ENCODE assay signal across 12 cellular contexts in genomic region chr4:156962551-156962974, GRCh38. TPM values are rescaled to one million over a fixed set of nuclear protein-coding genes. Genes with fewer than 3 reads are reported as not detected.
DNase-seq lines count a peak whose midpoint lies in the region; ATAC-seq and TF ChIP-seq lines count a peak whose summit lies in the region.
"Had no signal": no experiment of that assay in that cellular context is flagged by ENCODE, and none has a peak within 500 bp of the region (broad histone marks: within the 10 kb centered on the region; RNA-seq: fewer than 3 reads in every experiment).

No MANE protein-coding gene starts in this region.

- no peak for TF ChIP-seq POLR2A in uterus (IDR thresholded peaks at IDR 0.05)

- intact Hi-C loops in Right ventricle myocardium superior (cut with DNase I) (no loop called here), mucosa of descending colon (cut with DNase I, micrococcal nuclease) (loop anchor here in 1 of 2 donors (10.0 kb wide), 1 partner anchor 668 kb away; no protein-coding TSS in a partner anchor), uterus (cut with DNase I; ENCODE audit: low total_unique reads) (no loop called here)

- no peaks in the 10 kb centered on the region for H3K9me3 ChIP-seq in right atrium auricular region
- no peaks in the 10 kb centered on the region for H3K9me3 ChIP-seq in mucosa of descending colon
- H3K9me3 ChIP-seq in uterus: no peaks in the 10 kb centered on the region

- DNase-seq in Right ventricle myocardium superior: no peak
- DNase-seq in right atrium auricular region (ENCODE audit: low spot score): no peak
- DNase-seq in epithelial cell of prostate (ENCODE audit: low read depth, low spot score): no peak
- DNase-seq in mucosa of descending colon: no peak
- peak; percentile 59 to 83 for DNase-seq in uterus
- DNase-seq in DMS79 (lab: John Stamatoyannopoulos, UW): no peak
- DNase-seq: activated CD8-positive, alpha-beta memory T cell treated with anti-CD3 and anti-CD28 coated beads, Interleukin-2, amount 50 U/mL, for 4 hours; T-cell had no signal

- H3K27ac ChIP-seq in right atrium auricular region (no peak overlapping the region), epithelial cell of prostate (peak overlapping the region; percentile 53), uterus (peak overlapping the region; percentile 73 to 82)
- H3K27ac ChIP-seq: cardiac muscle cell, KMS-11 had no signal

- no peaks in the 10 kb centered on the region for H3K27me3 ChIP-seq in right atrium auricular region
- no peaks in the 10 kb centered on the region for H3K27me3 ChIP-seq in uterus
- H3K27me3 ChIP-seq: cardiac muscle cell had no signal

- TF ChIP-seq CTCF in right atrium auricular region (IDR thresholded peaks at IDR 0.05) (no peak), mucosa of descending colon (IDR thresholded peaks at IDR 0.05) (no peak), uterus (IDR thresholded peaks at IDR 0.05) (no peak)

- H3K4me3 ChIP-seq in right atrium auricular region (no peak overlapping the region), mucosa of descending colon (no peak overlapping the region), uterus (no peak overlapping the region)
- H3K4me3 ChIP-seq: cardiac muscle cell had no signal

- H3K36me3 ChIP-seq in right atrium auricular region: no peaks in the 10 kb centered on the region
- H3K36me3 ChIP-seq in mucosa of descending colon (ENCODE audit: low read depth): no peaks in the 10 kb centered on the region
- H3K36me3 ChIP-seq in uterus: no peaks in the 10 kb centered on the region
- H3K36me3 ChIP-seq: cardiac muscle cell had no signal

- ATAC-seq in Right ventricle myocardium superior (ENCODE audit: poor library complexity) (peak; percentile 60), mucosa of descending colon (peak; percentile 45), HG03457 (IDR thresholded peaks at IDR 0.05; ENCODE audit: unreplicated experiment) (no peak), HG03280 (IDR thresholded peaks at IDR 0.05; ENCODE audit: unreplicated experiment) (no peak)
- ATAC-seq: T-cell had no signal

- H3K4me1 ChIP-seq in right atrium auricular region (peaks cover 0 to 28% of the 10 kb centered on the region in 2 donors), mucosa of descending colon (ENCODE audit: low read depth) (peaks cover 5% of the 10 kb centered on the region), uterus (peaks cover 0 to 6% of the 10 kb centered on the region in 2 donors)

RNA-seq across cellular contexts. Expression of gene PDGFC, which starts 9.0 kb away (rescaled TPM):
- total RNA-seq in Right ventricle myocardium superior (14.9 TPM), right atrium auricular region (10 to 100 TPM; 17.0 to 17.1 TPM), mucosa of descending colon (10 to 100 TPM in 1 of 3 donors, 1 to 10 TPM in 2; 3.9 to 27.9 (median 6.1) TPM), uterus (100 to 1,000 TPM in 1 of 4 donors, 10 to 100 TPM in 3; 22.5 to 103 (median 70.2) TPM)

Comparison
In these comparisons a context has a peak if more than half of its experiments do, and no peak if none do; other contexts are left out.
1. ATAC-seq: peak in Right ventricle myocardium superior (single experiment) and mucosa of descending colon (single experiment); none in HG03457 (single experiment) and HG03280 (single experiment).
2. DNase-seq: peak in uterus (2 of 2); none in Right ventricle myocardium superior (single experiment), right atrium auricular region (single experiment), epithelial cell of prostate (single experiment), mucosa of descending colon (0 of 3) and DMS79 (single experiment).
3. H3K27ac ChIP-seq: peak in epithelial cell of prostate (single experiment) and uterus (2 of 2); none in right atrium auricular region (0 of 2).